Comparison of ENCODE assay signal across 9 cellular contexts in the genomic region with DNA sequence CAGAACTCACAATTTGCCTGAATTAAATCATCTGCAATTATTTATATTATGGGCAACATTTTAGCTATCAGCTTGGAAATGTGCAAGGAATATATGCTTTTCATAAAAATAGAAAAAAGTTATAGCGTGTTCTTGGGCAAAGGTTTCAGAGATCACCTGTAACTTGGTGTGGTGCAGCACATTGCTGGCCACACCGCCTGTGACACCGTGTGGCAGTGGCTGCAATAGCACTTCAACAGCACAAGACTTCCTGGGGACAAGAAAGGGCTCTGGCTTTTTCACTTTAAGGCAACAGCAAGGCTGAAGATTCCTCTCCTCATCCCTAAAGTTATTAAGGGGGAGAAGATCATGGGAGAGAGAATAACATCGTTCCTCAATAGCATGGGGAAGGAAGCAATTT. TPM values are rescaled to one million over a fixed set of nuclear protein-coding genes. Genes with fewer than 3 reads are reported as not detected.
DNase-seq lines count a peak whose midpoint lies in the region; ATAC-seq and TF ChIP-seq lines count a peak whose summit lies in the region.
"Had no signal": no experiment of that assay in that cellular context is flagged by ENCODE, and none has a peak within 500 bp of the region (broad histone marks: within the 10 kb centered on the region; RNA-seq: fewer than 3 reads in every experiment).

No MANE protein-coding gene starts in this region.

- peak; percentile 17 for TF ChIP-seq CTCF in AG04449 (IDR thresholded peaks at IDR 0.05; ENCODE audit: insufficient read depth, low read length, missing control alignments)
- TF ChIP-seq CTCF in SU-DHL-6 (IDR thresholded peaks at IDR 0.05; ENCODE audit: insufficient read depth, low read length, poor library complexity, severe bottlenecking), result peak; percentile 22
- TF ChIP-seq CTCF in testis (IDR thresholded peaks at IDR 0.05), result no peak

- no peak for TF ChIP-seq POLR2A in testis (IDR thresholded peaks at IDR 0.05)

- H3K4me1 ChIP-seq in testis, result no peaks in the 10 kb centered on the region

- CTCF ChIA-PET in AG04449 (lab: Yijun Ruan, JAX), result interaction anchor here (1.4 kb wide), 1 partner anchor 65 kb away, joined by 3 read pairs; no protein-coding TSS in a partner anchor

- H3K36me3 ChIP-seq in SU-DHL-6 (ENCODE audit: low read length) (no peaks in the 10 kb centered on the region), testis (ENCODE audit: low read depth, missing control alignments) (no peaks in the 10 kb centered on the region)

- H3K9me3 ChIP-seq in SU-DHL-6 (ENCODE audit: insufficient read depth, low read length) (no peaks in the 10 kb centered on the region), testis (no peaks in the 10 kb centered on the region)

- intact Hi-C loops in testis (cut with DNase I; ENCODE audit: low total_unique reads), result no loop called here

- H3K27me3 ChIP-seq in SU-DHL-6 (ENCODE audit: low read length) (no peaks in the 10 kb centered on the region), testis (no peaks in the 10 kb centered on the region)

- H4K20me1 ChIP-seq in SU-DHL-6 (ENCODE audit: low read depth, low read length), result no peaks in the 10 kb centered on the region

- no peaks in the 10 kb centered on the region for H3K79me2 ChIP-seq in SU-DHL-6 (ENCODE audit: insufficient read depth, low read length)

- DNase-seq in AG04449 (ENCODE audit: low read depth, low spot score) (no peak), testis (peak; percentile 15), pons (ENCODE audit: low spot score) (no peak)
- no peak for DNase-seq in activated effector memory CD4-positive, alpha-beta T cell treated with Interleukin-2 at 50 U/mL for 16 hours
- DNase-seq in stimulated activated CD4-positive, alpha-beta T cell treated with anti-CD3 and anti-CD28 coated beads, Interleukin-4, amount 100 ng/mL, for 1 hour, result no peak

- POLR2A ChIA-PET in AG04449 (lab: Yijun Ruan, JAX), result no interaction called here

- no peaks in the 10 kb centered on the region for H3F3A ChIP-seq in SU-DHL-6 (ENCODE audit: insufficient read depth)

- ATAC-seq in GM18909 (IDR thresholded peaks at IDR 0.05; ENCODE audit: poor library complexity, unreplicated experiment) (peak; percentile 82), HG03565 (IDR thresholded peaks at IDR 0.05; ENCODE audit: unreplicated experiment) (peak; percentile 80)

- no peak overlapping the region for H3K4me2 ChIP-seq in SU-DHL-6 (ENCODE audit: low read depth, low read length, poor library complexity, severe bottlenecking)

- H3K9ac ChIP-seq in SU-DHL-6 (ENCODE audit: low read length), result no peak overlapping the region

- 47 to 53% methylated on average over 4 of the region's 4 CpGs for WGBS in testis, 2 donors

- H3K27ac ChIP-seq in SU-DHL-6 (ENCODE audit: low read depth, low read length) (no peak overlapping the region), testis (no peak overlapping the region)

- H3K9me2 ChIP-seq in SU-DHL-6 (replicated peaks; ENCODE audit: insufficient read depth, low read length), result no peaks in the 10 kb centered on the region

- no peak overlapping the region for H3K4me3 ChIP-seq in AG04449 (ENCODE audit: low read depth, low read length)
- H3K4me3 ChIP-seq in SU-DHL-6 (ENCODE audit: insufficient read depth, low read length, poor library complexity, severe bottlenecking), result no peak overlapping the region
- H3K4me3 ChIP-seq in testis, result no peak overlapping the region
- H3K4me3 ChIP-seq: skin epidermis had no signal

- H2AFZ ChIP-seq in SU-DHL-6 (ENCODE audit: low read depth, low read length, severe bottlenecking), result no peak overlapping the region

RNA-seq across cellular contexts. Expression of a gene that starts 14.8 kb away (rescaled TPM):
- 1 to 10 TPM in 1 of 2 donors, under 1 TPM in 1; 0.74 to 1.1 TPM for total RNA-seq in testis
- polyA plus RNA-seq in testis (ENCODE audit: insufficient read depth, low read depth, low replicate concordance), result 2.4 TPM

RNA-seq across cellular contexts. Expression of a gene that starts 26.2 kb away (rescaled TPM):
- 1 to 10 TPM in 1 of 2 donors, under 1 TPM in 1; 0.50 to 2.0 TPM for total RNA-seq in testis
- polyA plus RNA-seq in testis (ENCODE audit: insufficient read depth, low read depth, low replicate concordance), result 0.34 TPM

RNA-seq across cellular contexts. Expression of a gene that starts 32.5 kb away (rescaled TPM):
- under 1 TPM in 1 of 2 donors, not detected in 1; 0.24 TPM for total RNA-seq in testis
- 0.90 TPM for polyA plus RNA-seq in testis (ENCODE audit: insufficient read depth, low read depth, low replicate concordance)

Comparison
In these comparisons a context has a peak if more than half of its experiments do, and no peak if none do; other contexts are left out.
1. CTCF ChIP-seq: peak in AG04449 (single experiment) and SU-DHL-6 (single experiment); none in testis (0 of 3).